16 cellular contexts compared by ENCODE assay signal in genomic region chr2:97957432-97958183, GRCh38. TPM values are rescaled to one million over a fixed set of nuclear protein-coding genes. Genes with fewer than 3 reads are reported as not detected.
DNase-seq lines count a peak whose midpoint lies in the region; ATAC-seq and TF ChIP-seq lines count a peak whose summit lies in the region.
"Had no signal": no experiment of that assay in that cellular context is flagged by ENCODE, and none has a peak within 500 bp of the region (broad histone marks: within the 10 kb centered on the region; RNA-seq: fewer than 3 reads in every experiment).

No MANE protein-coding gene starts in this region.

- intact Hi-C loops in left ventricle myocardium superior (cut with micrococcal nuclease) (no loop called here), right cardiac atrium (cut with DNase I) (no loop called here), left lung (cut with DNase I) (no loop called here)

- no peak for TF ChIP-seq CTCF in left lung (IDR thresholded peaks at IDR 0.05)

- H3K27me3 ChIP-seq in right cardiac atrium (ENCODE audit: control insufficient read depth, insufficient read depth) (no peaks in the 10 kb centered on the region), left lung (no peaks in the 10 kb centered on the region)
- H3K27me3 ChIP-seq: transverse colon had no signal

- peak; percentile 73 for ATAC-seq in left ventricle myocardium superior
- ATAC-seq in right cardiac atrium = no peak
- peak; percentile 96 for ATAC-seq in left lung
- ATAC-seq in GM21576 (IDR thresholded peaks at IDR 0.05; ENCODE audit: unreplicated experiment) = no peak

- no peak overlapping the region for H3K27ac ChIP-seq in right cardiac atrium (ENCODE audit: low read length)
- no peak overlapping the region for H3K27ac ChIP-seq in left lung
- H3K27ac ChIP-seq: transverse colon had no signal

- H3K4me3 ChIP-seq in right cardiac atrium (ENCODE audit: low read length) (no peak overlapping the region), left lung (no peak overlapping the region)
- H3K4me3 ChIP-seq: transverse colon had no signal

- DNase-seq in left ventricle myocardium superior (no peak), right cardiac atrium (no peak), RPMI8226 (peak; percentile 11), left lung (no peak), NK-92 (lab: John Stamatoyannopoulos, UW; ENCODE audit: unreplicated experiment) (no peak), KG1 (lab: John Stamatoyannopoulos, UW) (no peak)
- no peak for DNase-seq in activated CD4-positive, alpha-beta T cell treated with anti-CD3 and anti-CD28 coated beads for 48 hours
- DNase-seq: activated CD8-positive, alpha-beta memory T cell treated with anti-CD3 and anti-CD28 coated beads for 24 hours; activated naive CD4-positive, alpha-beta T cell treated with anti-CD3 and anti-CD28 coated beads for 36 hours; DMS53; NCI-H1436 treated with DMSO at 0.1 percent for 48 hours; NCI-H524; stimulated activated CD4-positive, alpha-beta T cell treated with anti-CD3 and anti-CD28 coated beads, Interleukin-15, amount 100 ng/mL, for 24 hours; T1000; transverse colon had no signal

- WGBS in right cardiac atrium = 86% methylated on average over 5 of the region's 5 CpGs

- H3K4me1 ChIP-seq in right cardiac atrium (ENCODE audit: control insufficient read depth, insufficient read depth, low read length) (peaks cover 5% of the 10 kb centered on the region), left lung (peaks cover 4 to 12% of the 10 kb centered on the region in 2 donors)

- no peaks in the 10 kb centered on the region for H3K36me3 ChIP-seq in left lung
- H3K36me3 ChIP-seq: transverse colon had no signal

- H3K9me3 ChIP-seq in right cardiac atrium (ENCODE audit: control insufficient read depth, low read length) = no peaks in the 10 kb centered on the region
- no peaks in the 10 kb centered on the region for H3K9me3 ChIP-seq in left lung
- H3K9me3 ChIP-seq: transverse colon had no signal

RNA-seq across cellular contexts. Expression of gene TMEM131, which starts 38.1 kb away (rescaled TPM):
- total RNA-seq in left ventricle myocardium superior = 29.0 TPM
- 10 to 100 TPM; 26.4 to 32.7 (median 30.2) TPM for total RNA-seq in right cardiac atrium
- 11.5 TPM for polyA plus RNA-seq in right cardiac atrium
- total RNA-seq in left lung = 10 to 100 TPM; 43.9 to 44.6 TPM

Comparison
In these comparisons a context has a peak if more than half of its experiments do, and no peak if none do; other contexts are left out.
1. ATAC-seq: peak in left ventricle myocardium superior (single experiment) and left lung (single experiment); none in right cardiac atrium (0 of 2) and GM21576 (single experiment).